In the genomic region with DNA sequence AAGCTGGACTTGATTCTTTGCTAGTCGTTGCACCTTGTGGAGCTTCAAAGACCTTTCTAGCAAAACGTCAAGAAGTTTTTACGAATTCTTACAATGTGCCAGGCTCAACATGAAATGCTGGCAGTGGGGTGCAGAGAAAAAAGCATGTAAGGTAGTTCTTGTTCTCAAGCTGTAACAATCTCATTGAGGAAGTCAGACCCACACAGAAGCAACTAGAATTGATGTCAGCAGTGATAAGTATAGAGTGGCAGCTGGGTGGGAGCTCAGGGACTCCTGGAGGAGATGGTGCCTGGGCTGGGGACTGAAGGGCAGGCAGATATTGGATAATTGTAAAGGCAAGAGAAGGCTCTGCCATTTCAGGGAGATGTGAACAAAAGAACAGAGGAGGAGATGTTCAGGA, we compare ENCODE assay signal across 27 cellular contexts.
"Had no signal": no experiment of that assay in that cellular context is flagged by ENCODE, and none has a peak within 500 bp of the region (broad histone marks: within the 10 kb centered on the region; RNA-seq: fewer than 3 reads in every experiment).

No MANE protein-coding gene starts in this region.

- H3K4me1 ChIP-seq: colonic mucosa, esophagus squamous epithelium, foreskin keratinocyte, gastrocnemius medialis, gastroesophageal sphincter, heart left ventricle, heart right ventricle had no signal

- H3K27ac ChIP-seq: colonic mucosa, coronary artery, dorsolateral prefrontal cortex, epithelial cell of prostate, esophagus muscularis mucosa, esophagus squamous epithelium, foreskin keratinocyte, gastrocnemius medialis, gastroesophageal sphincter, heart left ventricle, heart right ventricle had no signal

- H3K36me3 ChIP-seq: colonic mucosa, esophagus squamous epithelium, gastrocnemius medialis, heart left ventricle, heart right ventricle had no signal

- H3K27ac Mint-ChIP-seq: dendritic cell treated with granulocyte-macrophage colony-stimulating factor and Interleukin-4, amounts not matched to agents 40 ng/mL and 50 ng/mL, for 4 days; effector memory CD8-positive, alpha-beta T cell; endodermal cell had no signal

- FAIRE-seq: colon, endometrium, endothelial cell of umbilical vein, frontal cortex had no signal

- H3K9me3 ChIP-seq: colonic mucosa, esophagus muscularis mucosa, esophagus squamous epithelium, gastrocnemius medialis, gastroesophageal sphincter, heart left ventricle, heart right ventricle had no signal

- ATAC-seq: effector memory CD8-positive, alpha-beta T cell; gastrocnemius medialis; gastroesophageal sphincter; heart left ventricle; heart right ventricle had no signal

- H3K4me3 Mint-ChIP-seq: dendritic cell treated with granulocyte-macrophage colony-stimulating factor and Interleukin-4, amounts not matched to agents 40 ng/mL and 50 ng/mL, for 4 days; effector memory CD8-positive, alpha-beta T cell; endodermal cell had no signal

- DNase-seq: colonic mucosa; cortex of kidney; dermis blood vessel endothelial cell; dorsolateral prefrontal cortex; effector CD4-positive, alpha-beta T cell; effector CD8-positive, alpha-beta T cell; effector memory CD4-positive, alpha-beta T cell; effector memory CD8-positive, alpha-beta T cell; endodermal cell; erythroblast; esophagus squamous epithelium; foreskin melanocyte; gastrocnemius medialis; glutamatergic neuron; head of caudate nucleus; heart left ventricle; heart right ventricle had no signal

- H3K27me3 ChIP-seq: colonic mucosa, esophagus muscularis mucosa, esophagus squamous epithelium, foreskin keratinocyte, gastrocnemius medialis, gastroesophageal sphincter had no signal

- H3K4me3 ChIP-seq: colonic mucosa, coronary artery, dorsolateral prefrontal cortex, esophagus muscularis mucosa, esophagus squamous epithelium, gastrocnemius medialis, gastroesophageal sphincter, heart left ventricle, heart right ventricle had no signal

- H3K27me3 Mint-ChIP-seq: dendritic cell treated with granulocyte-macrophage colony-stimulating factor and Interleukin-4, amounts not matched to agents 40 ng/mL and 50 ng/mL, for 4 days; effector memory CD8-positive, alpha-beta T cell had no signal

- H3K9me3 Mint-ChIP-seq: dendritic cell treated with granulocyte-macrophage colony-stimulating factor and Interleukin-4, amounts not matched to agents 40 ng/mL and 50 ng/mL, for 4 days; effector memory CD8-positive, alpha-beta T cell; endodermal cell had no signal
